8 cellular contexts compared by ENCODE assay signal in the genomic region with DNA sequence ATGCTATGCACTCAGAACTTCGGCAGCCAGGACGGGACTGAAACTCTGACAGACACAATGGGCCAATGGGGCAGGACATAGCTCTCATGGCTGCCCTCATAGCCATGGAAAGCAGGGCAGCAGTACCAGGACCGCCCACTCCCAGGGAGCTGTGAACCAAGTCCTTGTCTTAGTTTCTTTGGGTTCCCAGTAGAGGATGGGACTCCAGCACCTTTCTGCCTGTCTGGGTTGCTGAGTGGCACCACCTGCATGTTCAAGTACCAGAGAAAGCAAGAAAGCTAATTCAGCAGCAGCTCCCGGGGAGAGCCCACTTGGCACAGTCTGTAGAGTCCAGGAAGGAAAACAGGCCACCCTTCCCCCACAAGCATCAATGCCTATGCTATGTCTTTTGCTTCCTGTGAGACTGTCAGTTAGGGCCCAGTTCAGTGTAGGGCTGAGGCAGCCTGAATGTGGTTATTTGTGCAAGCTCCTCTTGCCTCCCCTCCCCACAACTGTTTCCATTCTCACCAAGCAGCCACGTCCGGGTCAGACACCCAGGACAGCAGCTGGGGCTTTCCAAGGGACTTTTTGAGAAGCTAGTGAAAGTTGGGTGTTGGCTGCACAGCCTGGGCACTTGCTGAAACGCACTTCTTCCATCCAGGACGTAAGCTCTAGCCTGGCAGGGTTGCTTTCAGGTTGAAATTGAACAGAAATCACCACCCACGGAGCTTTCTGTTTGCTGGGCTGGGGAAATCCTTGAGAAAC. TPM values are rescaled to one million over a fixed set of nuclear protein-coding genes. Genes with fewer than 3 reads are reported as not detected.
DNase-seq lines count a peak whose midpoint lies in the region; ATAC-seq, FAIRE-seq and TF ChIP-seq lines count a peak whose summit lies in the region.

No MANE protein-coding gene starts in this region.

- DNase-seq in T-cell = peak; percentile 56 to 93 (median 84)
- peak; percentile 98 for DNase-seq in GM12878 (ENCODE audit: low read depth, low spot score)
- peak; percentile 77 for DNase-seq in stimulated activated CD4-positive, alpha-beta T cell treated with anti-CD3 and anti-CD28 coated beads, Interleukin-12 subunit alpha, Interleukin-12 subunit beta, amount 100 ng/mL, for 4 hours
- no peak for DNase-seq in NCI-H226
- no peak for DNase-seq in LoVo (ENCODE audit: low spot score)
- DNase-seq in middle frontal gyrus (ENCODE audit: extremely low spot score, low spot score) = no peak

- peaks cover 93% of the 10 kb centered on the region for H3K79me2 ChIP-seq in GM12878 (ENCODE audit: control insufficient read depth, insufficient read depth, low read length)

- H3K9me3 ChIP-seq in GM12878 (replicated peaks; ENCODE audit: control insufficient read depth, insufficient read depth, low read length) = no peaks in the 10 kb centered on the region

- peaks cover 91 to 98% (median 94%) of the 10 kb centered on the region in 3 donors for H3K4me1 Mint-ChIP-seq in T-cell

- peak overlapping the region; percentile 92 for H3K4me2 ChIP-seq in GM12878 (ENCODE audit: control insufficient read depth, insufficient read depth)

- H3K9me3 Mint-ChIP-seq in T-cell = no peaks in the 10 kb centered on the region

- no peak overlapping the region for H2AFZ ChIP-seq in GM12878 (ENCODE audit: control insufficient read depth, low read depth, low read length)

- peaks cover 18 to 31% of the 10 kb centered on the region in 2 experiments for H3K36me3 ChIP-seq in GM12878 (ENCODE audit: control insufficient read depth in 2 of 2, insufficient read depth in 2 of 2, low read length in 1 of 2)

- peak overlapping the region; percentile 96 for H3K9ac ChIP-seq in GM12878 (ENCODE audit: control insufficient read depth, insufficient read depth, low read length)

- H3K27me3 Mint-ChIP-seq in T-cell = no peaks in the 10 kb centered on the region

- SMC1A ChIA-PET in GM12878 (lab: Charles Lee; ENCODE audit: uncharacterized antibody, unreplicated experiment) = interaction anchor here (0.8 to 10.3 kb wide), 34 partner anchors 10 to 627 kb away, joined by 3 to 249 read pairs (median 4); a partner anchor contains a TSS

- in situ Hi-C loops in GM18951 (cut with MboI; ENCODE audit: low sequenced_read_pairs, unreplicated experiment) = no loop called here
- in situ Hi-C loops in GM12878 (cut with MboI) = no loop called here

- no peaks in the 10 kb centered on the region for H3K27me3 ChIP-seq in GM12878 (replicated peaks in 1 of 2; ENCODE audit: control insufficient read depth in 2 of 2, insufficient read depth in 2 of 2, low read length in 1 of 2)

- no peaks in the 10 kb centered on the region; the same call in 1 of the 2 replicates for H4K20me1 ChIP-seq in GM12878 (ENCODE audit: control insufficient read depth, insufficient read depth)

- peak overlapping the region; percentile 84 to 100 (median 100) for H3K4me3 Mint-ChIP-seq in T-cell

- intact Hi-C loops in GM12878 (cut with micrococcal nuclease; ENCODE audit: unreplicated experiment) = loop anchor here (1.0 to 5.0 kb wide), 3 partner anchors 15 to 173 kb away; no protein-coding TSS in a partner anchor

- peak overlapping the region; percentile 98 to 99 for H3K27ac Mint-ChIP-seq in T-cell

- H3K4me1 ChIP-seq in GM12878 (ENCODE audit: control insufficient read depth, insufficient read depth, low read length) = peaks cover 53% of the 10 kb centered on the region

- peak overlapping the region; percentile 81 for H3K4me3 ChIP-seq in GM12878

- CTCF ChIA-PET in T-cell (lab: Charles Lee) = interaction anchor here (0.7 to 9.6 kb wide), 17 partner anchors 8 to 660 kb away, joined by 3 to 191 read pairs (median 6); a partner anchor contains a TSS
- CTCF ChIA-PET in GM12878 (lab: Yijun Ruan, JAX) = interaction anchor here (0.6 to 6.7 kb wide), 29 partner anchors 8 to 410 kb away, joined by 3 to 163 read pairs (median 5); a partner anchor contains a TSS

- TF ChIP-seq CTCF in GM12878 (IDR thresholded peaks at IDR 0.05 in 2 of 3, conservative IDR thresholded peaks at IDR 0.05 in 1 of 3; ENCODE audit: control insufficient read depth in 2 of 3, extremely low read depth in 1 of 3, insufficient read depth in 1 of 3, low read depth in 3 of 3, low read length in 3 of 3) = no peak

- TF ChIP-seq POLR2A in GM18951 (IDR thresholded peaks at IDR 0.05; ENCODE audit: extremely low read depth, insufficient read depth, insufficient read length) = peak; percentile 55
- TF ChIP-seq POLR2A in GM12878 (IDR thresholded peaks at IDR 0.05; ENCODE audit: low read depth, low read length) = peak; percentile 79

- RAD21 ChIA-PET in GM12878 (lab: Charles Lee; ENCODE audit: unreplicated experiment) = interaction anchor here (0.7 to 18.1 kb wide), 28 partner anchors 8 to 398 kb away, joined by 3 to 323 read pairs (median 6); a partner anchor contains a TSS

- POLR2A ChIA-PET in T-cell (lab: Charles Lee) = interaction anchor here (0.5 to 1.6 kb wide), 14 partner anchors 8 to 1486 kb away, joined by 3 to 25 read pairs (median 4); a partner anchor contains a TSS
- POLR2A ChIA-PET in GM12878 (lab: Charles Lee) = interaction anchor here (0.5 to 18.5 kb wide), 18 partner anchors 8 to 1283 kb away, joined by 3 to 373 read pairs (median 6); a partner anchor contains a TSS

- peak; percentile 85 for FAIRE-seq in GM12878 (lab: Jason Lieb, UNC)

- peak; percentile 28; the same call in 1 of the 2 replicates for TF ChIP-seq RAD21 in GM12878 (IDR thresholded peaks at IDR 0.05; ENCODE audit: insufficient read depth, low read depth, low read length)

- ATAC-seq in HG03095 (IDR thresholded peaks at IDR 0.05; ENCODE audit: unreplicated experiment) (peak; percentile 82), T-cell (replicated peaks in 1 of 4) (peak; percentile 76 to 83 (median 80)), GM12878 (peak; percentile 76)

- peak; percentile 85 to 96 for TF ChIP-seq EP300 in GM12878 (IDR thresholded peaks at IDR 0.05; ENCODE audit: borderline replicate concordance in 1 of 2, control insufficient read depth in 1 of 2, low read depth in 2 of 2, low read length in 2 of 2)

- WGBS in GM12878 (ENCODE audit: insufficient coverage, insufficient replicate concordance, low lambda C conversion rate, missing lambda C conversion rate) = under 1% methylated on average over 9 of the region's 9 CpGs

- no TSS peak for BruUV-seq in GM12878 (replicated peaks; lab: Mats Ljungman, UMichigan)

- H3K27ac ChIP-seq in GM12878 (ENCODE audit: control insufficient read depth, insufficient read depth) = peak overlapping the region; percentile 100

- peaks cover 43% of the 10 kb centered on the region for H3K36me3 Mint-ChIP-seq in T-cell

TF ChIP-seq in GM12878, 131 proteins besides CTCF, POLR2A, EP300 and RAD21 (continues in another document):
- TF ChIP-seq SMC3 (IDR thresholded peaks at IDR 0.05; ENCODE audit: borderline replicate concordance, low read length) (peak; percentile 41; the same call in 1 of the 2 replicates), SREBF2 (IDR thresholded peaks at IDR 0.05; ENCODE audit: low read length) (no peak), KDM1A (IDR thresholded peaks at IDR 0.05; ENCODE audit: borderline replicate concordance) (no peak), MXI1 (IDR thresholded peaks at IDR 0.05; ENCODE audit: low read depth, low read length) (0 out of 2 replicates have a peak, but pooled peaks have one; percentile 42), PAX8 (IDR thresholded peaks at IDR 0.05) (no peak)
- TF ChIP-seq, protein P1, sequence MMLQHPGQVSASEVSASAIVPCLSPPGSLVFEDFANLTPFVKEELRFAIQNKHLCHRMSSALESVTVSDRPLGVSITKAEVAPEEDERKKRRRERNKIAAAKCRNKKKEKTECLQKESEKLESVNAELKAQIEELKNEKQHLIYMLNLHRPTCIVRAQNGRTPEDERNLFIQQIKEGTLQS (IDR thresholded peaks at IDR 0.05; ENCODE audit: borderline replicate concordance, extremely low read depth, low read depth, low read length) = no peak

RNA-seq across cellular contexts. Expression of a gene that starts 7.8 kb away (rescaled TPM):
- total RNA-seq in T-cell (10 to 100 TPM; 40.5 to 77.3 (median 63.2) TPM), GM12878 (2014; rRNA removed) (87.9 and 92.8 TPM in 2 replicates), GM12878 (2014; rRNA removed; fragmentation: Illumina TruSeq; extraction: Trizol) (70.4 and 83.8 TPM in 2 replicates), GM12878 (2021) (87.0 and 93.2 TPM in 2 replicates)
- 8.8 and 9.5 TPM in 2 replicates for total RNA-seq in GM12878 (2013; cell fraction: nucleolus; rRNA removed)
- polyA plus RNA-seq in GM12878 (2011; ENCODE audit: low read depth) = 90.2 TPM
- polyA plus RNA-seq in GM12878 (2011; rRNA removed) (230 and 240 TPM in 2 replicates), GM12878 (2014; fragmentation: Illumina TruSeq; extraction: Trizol) (98.9 and 112 TPM in 2 replicates), GM12878 (2014; fragmentation: Nextera tagmentation; extraction: Ambion mirVana) (100 to 1,000 TPM; 148 to 293 TPM), GM12878 (2014; rRNA removed) (94.9 and 102 TPM in 2 replicates), GM12878 (2016; fragmentation: Nextera tagmentation; extraction: Ambion mirVana) (100 to 1,000 TPM; 143 to 159 TPM)
- polyA plus RNA-seq in GM12878 (2011; cell fraction: cytosol; rRNA removed) = 105 and 107 TPM in 2 replicates
- 61.5 and 64.9 TPM in 2 replicates for polyA plus RNA-seq in GM12878 (2011; cell fraction: nucleus; rRNA removed)
- polyA plus RNA-seq in GM12878 (2012) = 88.7 and 95.3 TPM in 2 replicates
- 60.9 and 80.0 TPM in 2 replicates for polyA minus RNA-seq in GM12878 (2011; rRNA and poly(A)+ RNA removed)
- polyA minus RNA-seq in GM12878 (2011; cell fraction: cytosol; rRNA and poly(A)+ RNA removed) = 11.5 and 19.8 TPM in 2 replicates
- 5.6 and 14.2 TPM in 2 replicates for polyA minus RNA-seq in GM12878 (2011; cell fraction: nucleus; rRNA and poly(A)+ RNA removed)

RNA-seq across cellular contexts. Expression of a gene that starts 15.6 kb away (rescaled TPM):
- total RNA-seq in T-cell = 10 to 100 TPM; 15.6 to 62.7 (median 19.9) TPM
- 52.4 and 53.8 TPM in 2 replicates for total RNA-seq in GM12878 (2013; cell fraction: nucleolus; rRNA removed)
- 5.6 and 5.7 TPM in 2 replicates for total RNA-seq in GM12878 (2014; rRNA removed)
- total RNA-seq in GM12878 (2014; rRNA removed; fragmentation: Illumina TruSeq; extraction: Trizol) = 2.8 and 3.6 TPM in 2 replicates
- 6.5 and 8.8 TPM in 2 replicates for total RNA-seq in GM12878 (2021)
- polyA plus RNA-seq in GM12878 (2011; ENCODE audit: low read depth) = 5.7 TPM
- polyA plus RNA-seq in GM12878 (2011; rRNA removed) = 11.6 and 16.4 TPM in 2 replicates
- polyA plus RNA-seq in GM12878 (2011; cell fraction: cytosol; rRNA removed) = 12.2 and 16.5 TPM in 2 replicates
- 164 and 168 TPM in 2 replicates for polyA plus RNA-seq in GM12878 (2011; cell fraction: nucleus; rRNA removed)
- polyA plus RNA-seq in GM12878 (2012) = 9.8 and 14.2 TPM in 2 replicates
- polyA plus RNA-seq in GM12878 (2014; fragmentation: Illumina TruSeq; extraction: Trizol) = 1.2 and 4.2 TPM in 2 replicates
- polyA plus RNA-seq in GM12878 (2014; fragmentation: Nextera tagmentation; extraction: Ambion mirVana) = under 1 TPM in 1 of 2 experiments, not detected in 1; 0.58 TPM
- 8.5 and 10.9 TPM in 2 replicates for polyA plus RNA-seq in GM12878 (2014; rRNA removed)
- polyA plus RNA-seq in GM12878 (2016; fragmentation: Nextera tagmentation; extraction: Ambion mirVana) = 1 to 10 TPM; 2.2 to 3.2 TPM
- 7.2 and 17.1 TPM in 2 replicates for polyA minus RNA-seq in GM12878 (2011; rRNA and poly(A)+ RNA removed)
- 6.4 and 6.7 TPM in 2 replicates for polyA minus RNA-seq in GM12878 (2011; cell fraction: cytosol; rRNA and poly(A)+ RNA removed)
- polyA minus RNA-seq in GM12878 (2011; cell fraction: nucleus; rRNA and poly(A)+ RNA removed) = 16.2 and 33.3 TPM in 2 replicates

Comparison
In these comparisons a context has a peak if more than half of its experiments do, and no peak if none do; other contexts are left out.
1. DNase-seq: peak in T-cell (34 of 34), GM12878 (single experiment) and stimulated activated CD4-positive, alpha-beta T cell treated with anti-CD3 and anti-CD28 coated beads, Interleukin-12 subunit alpha, Interleukin-12 subunit beta, amount 100 ng/mL, for 4 hours (single experiment); none in NCI-H226 (single experiment), LoVo (single experiment) and middle frontal gyrus (single experiment).
2. Peak in every context shown above with its lines, with median percentiles within 50 percentile points of each other: ATAC-seq.